Comparison of ENCODE assay signal across 22 cellular contexts in the genomic region with DNA sequence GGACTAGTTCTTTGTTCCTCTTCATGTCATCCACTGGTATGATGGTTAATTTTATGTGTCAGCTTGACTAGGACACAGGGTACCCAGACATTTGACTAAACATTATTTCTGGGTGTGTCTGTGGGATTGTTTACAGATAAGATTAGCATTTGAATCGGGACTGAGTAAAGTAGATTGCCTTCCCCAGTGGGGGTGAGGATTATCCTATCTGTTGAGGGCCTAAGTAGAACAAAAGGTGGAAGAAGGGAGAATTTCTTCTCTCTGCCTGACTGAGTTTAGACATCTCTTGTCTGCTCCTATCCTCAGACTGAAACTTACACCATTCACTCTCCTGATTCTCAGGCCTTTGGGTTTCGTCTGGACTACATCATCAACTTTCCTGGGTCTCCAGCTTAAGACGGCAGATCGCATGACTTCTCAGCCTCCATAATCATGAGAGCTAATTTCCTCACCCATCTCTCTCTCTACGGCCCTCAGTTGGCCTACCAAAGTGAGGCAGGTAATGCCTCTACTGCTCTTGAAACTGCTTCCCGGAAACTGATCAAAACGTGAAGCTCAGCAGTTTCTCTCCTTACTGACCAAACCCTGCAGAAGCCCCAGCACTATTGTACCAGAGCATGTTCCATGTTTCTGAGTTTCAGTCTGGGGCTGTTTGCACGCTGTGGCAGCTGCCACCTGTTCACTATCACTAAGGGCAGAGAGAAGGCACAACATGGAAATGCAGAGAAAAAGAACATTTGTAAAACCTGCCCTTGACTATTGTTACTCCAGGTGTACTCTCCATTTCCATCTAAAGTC.
"Had no signal": no experiment of that assay in that cellular context is flagged by ENCODE, and none has a peak within 500 bp of the region (broad histone marks: within the 10 kb centered on the region; RNA-seq: fewer than 3 reads in every experiment).

No MANE protein-coding gene starts in this region.

- H3K79me2 ChIP-seq: parathyroid adenoma had no signal

- H3K4me1 ChIP-seq: adrenal gland, body of pancreas, colonic mucosa, parathyroid adenoma, uterus had no signal

- H3K9ac ChIP-seq: parathyroid adenoma had no signal

- H3K27me3 ChIP-seq: body of pancreas, cardiac muscle cell, colonic mucosa, right atrium auricular region, uterus had no signal

- DNase-seq: activated B cell treated with CpG ODN at 0.5 μM for 24 hours; activated CD8-positive, alpha-beta memory T cell treated with anti-CD3 and anti-CD28 coated beads, Interleukin-2, amount 10 ng/mL, durations not matched to agents 7 days and 5 days; activated CD8-positive, alpha-beta T cell treated with anti-CD3 and anti-CD28 coated beads, Interleukin-2, amount 10 ng/mL, durations not matched to agents 7 days and 5 days; activated naive CD4-positive, alpha-beta T cell; aorta; effector CD8-positive, alpha-beta T cell; naive thymus-derived CD4-positive, alpha-beta T cell; stimulated activated CD4-positive, alpha-beta T cell treated with anti-CD3 and anti-CD28 coated beads, Interleukin-4, amount 100 ng/mL, for 4 hours; T-helper 17 cell; T1000; uterus had no signal

- H3K4me1 Mint-ChIP-seq: activated B cell treated with CpG ODN at 0.5 μM for 24 hours; activated CD8-positive, alpha-beta memory T cell treated with anti-CD3 and anti-CD28 coated beads, Interleukin-2, amount 10 ng/mL, durations not matched to agents 7 days and 5 days; stimulated activated memory B cell treated with anti-CD40 and anti-IgM and Interleukin-4, amounts not matched to agents 10 μg/mL and 1 μg/mL and 100 μg/mL, for 72 hours; T-helper 17 cell had no signal

- ATAC-seq: activated CD8-positive, alpha-beta memory T cell treated with anti-CD3 and anti-CD28 coated beads, Interleukin-2, amount 10 ng/mL, durations not matched to agents 7 days and 5 days; activated CD8-positive, alpha-beta T cell treated with anti-CD3 and anti-CD28 coated beads, Interleukin-2, amount 10 ng/mL, durations not matched to agents 7 days and 5 days; body of pancreas; naive thymus-derived CD4-positive, alpha-beta T cell; stimulated activated memory B cell treated with anti-CD40 and anti-IgM and Interleukin-4, amounts not matched to agents 10 μg/mL and 1 μg/mL and 100 μg/mL, for 72 hours; stimulated activated naive CD8-positive, alpha-beta T cell treated with anti-CD3 and anti-CD28 coated beads, Interleukin-15, amount 100 ng/mL, for 72 hours; T-helper 17 cell had no signal

- H3K36me3 Mint-ChIP-seq: activated CD8-positive, alpha-beta memory T cell treated with anti-CD3 and anti-CD28 coated beads, Interleukin-2, amount 10 ng/mL, durations not matched to agents 7 days and 5 days; activated naive CD8-positive, alpha-beta T cell; naive thymus-derived CD4-positive, alpha-beta T cell; stimulated activated memory B cell treated with anti-CD40 and anti-IgM and Interleukin-4, amounts not matched to agents 10 μg/mL and 1 μg/mL and 100 μg/mL, for 72 hours; type B pancreatic cell had no signal

- H2AFZ ChIP-seq: parathyroid adenoma had no signal

- H3K27me3 Mint-ChIP-seq: activated CD8-positive, alpha-beta memory T cell treated with anti-CD3 and anti-CD28 coated beads, Interleukin-2, amount 10 ng/mL, durations not matched to agents 7 days and 5 days had no signal

- H3K36me3 ChIP-seq: adrenal gland, cardiac muscle cell, colonic mucosa, right atrium auricular region, uterus had no signal

- H3K27ac ChIP-seq: adrenal gland, body of pancreas, cardiac muscle cell, colonic mucosa, parathyroid adenoma, right atrium auricular region, uterus had no signal

- H3K4me2 ChIP-seq: smooth muscle cell had no signal

- H3K4me3 ChIP-seq: adrenal gland, body of pancreas, cardiac muscle cell, colonic mucosa, right atrium auricular region, smooth muscle cell, uterus had no signal

- H3K4me3 Mint-ChIP-seq: activated B cell treated with CpG ODN at 0.5 μM for 24 hours; activated CD8-positive, alpha-beta memory T cell treated with anti-CD3 and anti-CD28 coated beads, Interleukin-2, amount 10 ng/mL, durations not matched to agents 7 days and 5 days; activated CD8-positive, alpha-beta T cell treated with anti-CD3 and anti-CD28 coated beads, Interleukin-2, amount 10 ng/mL, durations not matched to agents 7 days and 5 days; activated naive CD8-positive, alpha-beta T cell; naive thymus-derived CD4-positive, alpha-beta T cell; stimulated activated memory B cell treated with anti-CD40 and anti-IgM and Interleukin-4, amounts not matched to agents 10 μg/mL and 1 μg/mL and 100 μg/mL, for 72 hours; stimulated activated naive CD8-positive, alpha-beta T cell treated with anti-CD3 and anti-CD28 coated beads, Interleukin-15, amount 100 ng/mL, for 72 hours; T-helper 17 cell; type B pancreatic cell had no signal

- H3K9me3 ChIP-seq: adrenal gland, body of pancreas, colonic mucosa, right atrium auricular region, uterus had no signal

- H3K9me3 Mint-ChIP-seq: activated B cell treated with CpG ODN at 0.5 μM for 24 hours; stimulated activated memory B cell treated with anti-CD40 and anti-IgM and Interleukin-4, amounts not matched to agents 10 μg/mL and 1 μg/mL and 100 μg/mL, for 72 hours; stimulated activated naive CD8-positive, alpha-beta T cell treated with anti-CD3 and anti-CD28 coated beads, Interleukin-15, amount 100 ng/mL, for 72 hours; type B pancreatic cell had no signal

- H3K27ac Mint-ChIP-seq: activated B cell treated with CpG ODN at 0.5 μM for 24 hours; activated CD8-positive, alpha-beta memory T cell treated with anti-CD3 and anti-CD28 coated beads, Interleukin-2, amount 10 ng/mL, durations not matched to agents 7 days and 5 days; activated CD8-positive, alpha-beta T cell treated with anti-CD3 and anti-CD28 coated beads, Interleukin-2, amount 10 ng/mL, durations not matched to agents 7 days and 5 days; activated naive CD8-positive, alpha-beta T cell; naive thymus-derived CD4-positive, alpha-beta T cell; stimulated activated memory B cell treated with anti-CD40 and anti-IgM and Interleukin-4, amounts not matched to agents 10 μg/mL and 1 μg/mL and 100 μg/mL, for 72 hours; T-helper 17 cell; type B pancreatic cell had no signal
